In the genomic region with DNA sequence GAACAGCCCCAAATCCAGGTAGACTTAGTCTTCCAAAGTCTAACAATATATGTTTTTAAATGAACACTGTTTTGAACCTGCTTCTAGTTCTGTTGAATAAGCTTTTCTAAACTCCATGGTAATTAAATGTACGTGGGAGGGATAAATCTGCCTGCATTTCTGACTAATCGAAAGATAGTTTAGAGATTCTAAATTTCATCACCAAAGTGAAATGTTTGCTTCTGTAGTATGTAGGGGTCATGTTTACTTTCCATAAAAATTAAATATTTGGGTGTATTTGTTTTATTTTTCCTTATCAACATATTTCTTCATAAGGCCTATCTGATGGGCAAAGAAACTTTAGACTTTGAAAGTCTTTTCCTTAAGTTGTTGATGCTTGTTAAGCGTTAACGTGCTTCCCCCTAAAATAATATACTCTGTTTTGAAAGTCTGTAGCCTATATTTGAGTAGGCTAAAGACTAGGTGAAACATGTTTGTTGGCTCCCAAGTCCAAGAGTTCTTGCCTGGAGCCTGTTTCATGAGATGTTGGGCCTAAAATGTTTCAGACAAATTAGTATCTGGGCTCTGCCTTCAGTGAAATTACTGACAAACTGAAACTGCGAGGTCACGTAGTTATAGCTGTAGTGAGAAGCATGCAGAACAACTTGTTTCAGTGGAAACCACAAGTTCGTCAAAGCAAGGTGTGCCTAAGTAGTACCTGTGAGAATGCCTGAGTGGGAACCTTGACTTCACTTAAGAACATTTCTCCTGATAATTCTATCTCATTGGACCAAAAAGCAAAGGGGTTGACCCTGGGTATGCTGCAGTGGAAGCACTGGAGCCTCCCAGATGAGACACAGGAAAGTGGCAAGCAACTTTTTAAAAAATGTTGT, we compare ENCODE assay signal across 8 cellular contexts.
A peak's percentile ranks its signal among the peaks of the same experiment; 100 is the strongest.
DNase-seq lines count a peak whose midpoint lies in the region; ATAC-seq and TF ChIP-seq lines count a peak whose summit lies in the region.

No MANE protein-coding gene starts in this region.

- intact Hi-C loops in ovary (cut with DNase I) = no loop called here

- WGBS in ovary, 3 donors = 19 to 25% (median 25%) methylated on average over 7 of the region's 7 CpGs

- peaks cover 5% of the 10 kb centered on the region for H3K4me1 ChIP-seq in effector memory CD4-positive, alpha-beta T cell (ENCODE audit: control insufficient read depth, insufficient read depth, low read length, poor library complexity, severe bottlenecking)
- peaks cover 4% of the 10 kb centered on the region for H3K4me1 ChIP-seq in ovary (ENCODE audit: insufficient read depth)

- in situ Hi-C loops in GM13977 (cut with MboI; ENCODE audit: low pct_unique_long_range_greater_than_20kb, low sequenced_read_pairs, unreplicated experiment) = no loop called here

- H3K27me3 ChIP-seq in effector memory CD4-positive, alpha-beta T cell (replicated peaks; ENCODE audit: control insufficient read depth, insufficient read depth, low read length, poor library complexity, severe bottlenecking) = no peaks in the 10 kb centered on the region
- H3K27me3 ChIP-seq in ovary = no peaks in the 10 kb centered on the region

- H3K36me3 ChIP-seq in KOPT-K1 (ENCODE audit: insufficient read depth, low read length) (no peaks in the 10 kb centered on the region), ovary (no peaks in the 10 kb centered on the region)
- no peaks in the 10 kb centered on the region for H3K36me3 ChIP-seq in effector memory CD4-positive, alpha-beta T cell (ENCODE audit: control insufficient read depth, insufficient read depth, low read length)

- H3K9me3 ChIP-seq in KOPT-K1 (ENCODE audit: insufficient read depth, low read length, poor library complexity, severe bottlenecking) = no peaks in the 10 kb centered on the region
- H3K9me3 ChIP-seq in effector memory CD4-positive, alpha-beta T cell (ENCODE audit: control insufficient read depth, low read length) = no peaks in the 10 kb centered on the region
- no peaks in the 10 kb centered on the region for H3K9me3 ChIP-seq in ovary

- TF ChIP-seq EP300 in ovary (IDR thresholded peaks at IDR 0.05) = no peak

- ATAC-seq in GM21576 (IDR thresholded peaks at IDR 0.05; ENCODE audit: unreplicated experiment) = peak; percentile 96

- H3K27ac ChIP-seq in KOPT-K1 (ENCODE audit: low read depth, low read length, poor library complexity, severe bottlenecking) = peak overlapping the region; percentile 42
- peak overlapping the region; percentile 53 for H3K27ac ChIP-seq in effector memory CD4-positive, alpha-beta T cell (ENCODE audit: insufficient read depth, low read length, poor library complexity, severe bottlenecking)
- peak overlapping the region; percentile 2 to 67 for H3K27ac ChIP-seq in ovary

- H3K4me3 ChIP-seq in effector memory CD4-positive, alpha-beta T cell (ENCODE audit: insufficient read depth, low read depth, low read length, poor library complexity, severe bottlenecking) = peak overlapping the region; percentile 30
- H3K4me3 ChIP-seq in ovary = peak overlapping the region; percentile 33

- DNase-seq in GM13977 (ENCODE audit: low spot score) = peak; percentile 30
- no peak for DNase-seq in effector memory CD4-positive, alpha-beta T cell
- no peak for DNase-seq in ovary
- DNase-seq in SKM-1 treated with dmso at 0.1 percent for 144 hours (lab: John Stamatoyannopoulos, UW; ENCODE audit: unreplicated experiment) = no peak
- DNase-seq in GOT3 (lab: John Stamatoyannopoulos, UW) = no peak
- DNase-seq in NCI-H82 (lab: John Stamatoyannopoulos, UW) = no peak

- no peak for TF ChIP-seq POLR2A in ovary (IDR thresholded peaks at IDR 0.05)

- TF ChIP-seq CTCF in GM13977 (IDR thresholded peaks at IDR 0.05; ENCODE audit: extremely low read depth, insufficient read depth, missing control alignments) = no peak
- TF ChIP-seq CTCF in ovary (IDR thresholded peaks at IDR 0.05) = no peak
